Comparison of ENCODE assay signal across 17 cellular contexts in genomic region chr3:150059729-150060128, GRCh38.
A peak's percentile ranks its signal among the peaks of the same experiment; 100 is the strongest.
DNase-seq lines count a peak whose midpoint lies in the region; TF ChIP-seq lines count a peak whose summit lies in the region.
"Had no signal": no experiment of that assay in that cellular context is flagged by ENCODE, and none has a peak within 500 bp of the region (broad histone marks: within the 10 kb centered on the region; RNA-seq: fewer than 3 reads in every experiment).

No MANE protein-coding gene starts in this region.

- no peak for TF ChIP-seq EP300 in transverse colon (IDR thresholded peaks at IDR 0.05; ENCODE audit: low read depth)

- H3K4me3 ChIP-seq in transverse colon, result no peak overlapping the region
- H3K4me3 ChIP-seq: right lobe of liver had no signal

- DNase-seq in EH (ENCODE audit: low read depth) (peak; percentile 28), NCI-H2029 (lab: John Stamatoyannopoulos, UW) (peak; percentile 40), astrocyte of the hippocampus (ENCODE audit: low read depth, low spot score) (peak; percentile 34), renal cortical epithelial cell (ENCODE audit: low read depth) (peak; percentile 16), transverse colon (no peak)
- DNase-seq in activated naive CD4-positive, alpha-beta T cell treated with anti-CD3 and anti-CD28 coated beads, Interleukin-2, amount 50 U/mL, for 16 hours, result no peak
- no peak for DNase-seq in stimulated activated CD8-positive, alpha-beta memory T cell treated with anti-CD3 and anti-CD28 coated beads, Interleukin-4, amount 100 ng/mL, for 48 hours
- DNase-seq: activated CD4-positive, alpha-beta T cell treated with anti-CD3 and anti-CD28 coated beads for 1 hour; CD8-positive, alpha-beta memory T cell; erythroblast; glutamatergic neuron; Kasumi-1; left ventricle myocardium superior; NCI-H2171; right lobe of liver; stimulated activated CD4-positive, alpha-beta T cell treated with anti-CD3 and anti-CD28 coated beads, Interleukin-2, amount 100 ng/mL, for 24 hours had no signal

- H3K27me3 ChIP-seq in transverse colon, result no peaks in the 10 kb centered on the region
- H3K27me3 ChIP-seq: right lobe of liver had no signal

- in situ Hi-C loops in transverse colon (cut with MboI; ENCODE audit: low pct_ligation_motif_present in 1 of 4, low pct_unique_long_range_greater_than_20kb in 1 of 4, low sequenced_read_pairs in 3 of 4), result no loop called here

- no peak for TF ChIP-seq POLR2A in transverse colon (IDR thresholded peaks at IDR 0.05)

- 63 to 66% methylated on average over 3 to 4 of the region's 4 CpGs for WGBS in transverse colon (ENCODE audit: low coverage in 1 of 2), 2 donors

- H3K9me3 ChIP-seq in transverse colon, result no peaks in the 10 kb centered on the region
- H3K9me3 ChIP-seq: right lobe of liver had no signal

- H3K4me1 ChIP-seq in transverse colon, result peaks cover 0 to 6% (median 0%) of the 10 kb centered on the region in 4 donors
- H3K4me1 ChIP-seq: right lobe of liver had no signal

- no peak overlapping the region for H3K27ac ChIP-seq in transverse colon
- H3K27ac ChIP-seq: right lobe of liver, RWPE1 had no signal

- TF ChIP-seq CTCF in transverse colon (IDR thresholded peaks at IDR 0.05), result no peak

- no peaks in the 10 kb centered on the region for H3K36me3 ChIP-seq in transverse colon
- H3K36me3 ChIP-seq: right lobe of liver had no signal

- intact Hi-C loops in transverse colon (cut with DNase I; ENCODE audit: low total_unique reads), result no loop called here

Comparison
In these comparisons a context has a peak if more than half of its experiments do, and no peak if none do; other contexts are left out.
1. DNase-seq: peak in EH (single experiment), NCI-H2029 (single experiment), astrocyte of the hippocampus (single experiment) and renal cortical epithelial cell (single experiment); none in transverse colon (single experiment), activated naive CD4-positive, alpha-beta T cell treated with anti-CD3 and anti-CD28 coated beads, Interleukin-2, amount 50 U/mL, for 16 hours (single experiment) and stimulated activated CD8-positive, alpha-beta memory T cell treated with anti-CD3 and anti-CD28 coated beads, Interleukin-4, amount 100 ng/mL, for 48 hours (single experiment).